ENCODE assay signal across 1 cellular context in genomic region chr2:109162367-109162766, GRCh38. TPM values are rescaled to one million over a fixed set of nuclear protein-coding genes. Genes with fewer than 3 reads are reported as not detected.
"Had no signal": no experiment of that assay in that cellular context is flagged by ENCODE, and none has a peak within 500 bp of the region (broad histone marks: within the 10 kb centered on the region; RNA-seq: fewer than 3 reads in every experiment).

No MANE protein-coding gene starts in this region.

RNA-seq across cellular contexts. Expression of gene SH3RF3, which starts 33.4 kb away (rescaled TPM):
- total RNA-seq: OCI-LY7 had no signal
